ENCODE assay signal across 3 cellular contexts in the genomic region with DNA sequence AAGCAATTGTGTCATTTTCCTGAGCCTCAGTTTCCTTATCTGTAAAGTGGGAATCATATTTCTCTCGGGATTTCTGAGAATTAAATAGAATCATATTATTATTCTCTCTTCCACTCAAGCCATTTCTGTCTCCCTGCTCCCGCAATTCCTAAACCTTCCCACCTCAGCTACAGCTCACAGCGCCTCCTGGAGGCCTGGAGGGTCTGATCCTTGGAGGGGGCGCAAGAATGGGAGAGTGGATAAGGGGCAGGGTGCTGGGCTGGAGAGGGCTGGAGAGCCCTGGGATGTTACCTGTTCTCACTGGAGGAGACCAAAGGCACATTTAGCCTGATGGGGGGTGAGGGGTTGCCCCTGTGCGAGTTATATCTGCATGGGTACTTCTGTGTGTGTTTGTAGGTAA.
TF ChIP-seq lines count a peak whose summit lies in the region.

No MANE protein-coding gene starts in this region.

TF ChIP-seq in SK-N-SH, 30 proteins besides CTCF, POLR2A, EP300 and RAD21 (continued from another document and continues in another):
- no peak for TF ChIP-seq REST (IDR thresholded peaks at IDR 0.05; ENCODE audit: low read depth, low read length)
- TF ChIP-seq, protein P1, sequence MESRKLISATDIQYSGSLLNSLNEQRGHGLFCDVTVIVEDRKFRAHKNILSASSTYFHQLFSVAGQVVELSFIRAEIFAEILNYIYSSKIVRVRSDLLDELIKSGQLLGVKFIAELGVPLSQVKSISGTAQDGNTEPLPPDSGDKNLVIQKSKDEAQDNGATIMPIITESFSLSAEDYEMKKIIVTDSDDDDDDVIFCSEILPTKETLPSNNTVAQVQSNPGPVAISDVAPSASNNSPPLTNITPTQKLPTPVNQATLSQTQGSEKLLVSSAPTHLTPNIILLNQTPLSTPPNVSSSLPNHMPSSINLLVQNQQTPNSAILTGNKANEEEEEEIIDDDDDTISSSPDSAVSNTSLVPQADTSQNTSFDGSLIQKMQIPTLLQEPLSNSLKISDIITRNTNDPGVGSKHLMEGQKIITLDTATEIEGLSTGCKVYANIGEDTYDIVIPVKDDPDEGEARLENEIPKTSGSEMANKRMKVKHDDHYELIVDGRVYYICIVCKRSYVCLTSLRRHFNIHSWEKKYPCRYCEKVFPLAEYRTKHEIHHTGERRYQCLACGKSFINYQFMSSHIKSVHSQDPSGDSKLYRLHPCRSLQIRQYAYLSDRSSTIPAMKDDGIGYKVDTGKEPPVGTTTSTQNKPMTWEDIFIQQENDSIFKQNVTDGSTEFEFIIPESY (IDR thresholded peaks at IDR 0.05; ENCODE audit: borderline replicate concordance, low read depth): no peak
- TF ChIP-seq RXRA (IDR thresholded peaks at IDR 0.05; ENCODE audit: borderline replicate concordance, low read depth): no peak
- no peak for TF ChIP-seq GABPA (IDR thresholded peaks at IDR 0.05; ENCODE audit: low read depth)
- TF ChIP-seq NRF1 (IDR thresholded peaks at IDR 0.05; ENCODE audit: low read depth, low read length): no peak
- TF ChIP-seq MEF2A (IDR thresholded peaks at IDR 0.05; ENCODE audit: borderline replicate concordance, low read depth): no peak
- no peak for TF ChIP-seq TAF1 (IDR thresholded peaks at IDR 0.05; ENCODE audit: borderline replicate concordance, low read depth, low read length)
- TF ChIP-seq IRF3 (IDR thresholded peaks at IDR 0.05; ENCODE audit: low read depth, low read length): no peak
- no peak for TF ChIP-seq RFX5 (IDR thresholded peaks at IDR 0.05; ENCODE audit: low read length)

TF ChIP-seq in SK-N-SH treated with all-trans-retinoic acid at 6 μM for 48 hours, 23 proteins besides CTCF, POLR2A, EP300 and RAD21 (continued from another document):
- TF ChIP-seq, protein P2, sequence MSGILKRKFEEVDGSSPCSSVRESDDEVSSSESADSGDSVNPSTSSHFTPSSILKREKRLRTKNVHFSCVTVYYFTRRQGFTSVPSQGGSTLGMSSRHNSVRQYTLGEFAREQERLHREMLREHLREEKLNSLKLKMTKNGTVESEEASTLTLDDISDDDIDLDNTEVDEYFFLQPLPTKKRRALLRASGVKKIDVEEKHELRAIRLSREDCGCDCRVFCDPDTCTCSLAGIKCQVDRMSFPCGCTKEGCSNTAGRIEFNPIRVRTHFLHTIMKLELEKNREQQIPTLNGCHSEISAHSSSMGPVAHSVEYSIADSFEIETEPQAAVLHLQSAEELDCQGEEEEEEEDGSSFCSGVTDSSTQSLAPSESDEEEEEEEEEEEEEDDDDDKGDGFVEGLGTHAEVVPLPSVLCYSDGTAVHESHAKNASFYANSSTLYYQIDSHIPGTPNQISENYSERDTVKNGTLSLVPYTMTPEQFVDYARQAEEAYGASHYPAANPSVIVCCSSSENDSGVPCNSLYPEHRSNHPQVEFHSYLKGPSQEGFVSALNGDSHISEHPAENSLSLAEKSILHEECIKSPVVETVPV (CRISPR knock-in tag; IDR thresholded peaks at IDR 0.05): no peak
- no peak for TF ChIP-seq OSR1 (CRISPR knock-in tag; IDR thresholded peaks at IDR 0.05)
TF ChIP-seq in SK-N-SH treated with all-trans-retinoic acid at 6 μM for 48 hours: peak in this region for 0.

TF ChIP-seq in WTC11, 78 proteins besides CTCF, POLR2A, EP300 and RAD21:
- TF ChIP-seq, protein P3, sequence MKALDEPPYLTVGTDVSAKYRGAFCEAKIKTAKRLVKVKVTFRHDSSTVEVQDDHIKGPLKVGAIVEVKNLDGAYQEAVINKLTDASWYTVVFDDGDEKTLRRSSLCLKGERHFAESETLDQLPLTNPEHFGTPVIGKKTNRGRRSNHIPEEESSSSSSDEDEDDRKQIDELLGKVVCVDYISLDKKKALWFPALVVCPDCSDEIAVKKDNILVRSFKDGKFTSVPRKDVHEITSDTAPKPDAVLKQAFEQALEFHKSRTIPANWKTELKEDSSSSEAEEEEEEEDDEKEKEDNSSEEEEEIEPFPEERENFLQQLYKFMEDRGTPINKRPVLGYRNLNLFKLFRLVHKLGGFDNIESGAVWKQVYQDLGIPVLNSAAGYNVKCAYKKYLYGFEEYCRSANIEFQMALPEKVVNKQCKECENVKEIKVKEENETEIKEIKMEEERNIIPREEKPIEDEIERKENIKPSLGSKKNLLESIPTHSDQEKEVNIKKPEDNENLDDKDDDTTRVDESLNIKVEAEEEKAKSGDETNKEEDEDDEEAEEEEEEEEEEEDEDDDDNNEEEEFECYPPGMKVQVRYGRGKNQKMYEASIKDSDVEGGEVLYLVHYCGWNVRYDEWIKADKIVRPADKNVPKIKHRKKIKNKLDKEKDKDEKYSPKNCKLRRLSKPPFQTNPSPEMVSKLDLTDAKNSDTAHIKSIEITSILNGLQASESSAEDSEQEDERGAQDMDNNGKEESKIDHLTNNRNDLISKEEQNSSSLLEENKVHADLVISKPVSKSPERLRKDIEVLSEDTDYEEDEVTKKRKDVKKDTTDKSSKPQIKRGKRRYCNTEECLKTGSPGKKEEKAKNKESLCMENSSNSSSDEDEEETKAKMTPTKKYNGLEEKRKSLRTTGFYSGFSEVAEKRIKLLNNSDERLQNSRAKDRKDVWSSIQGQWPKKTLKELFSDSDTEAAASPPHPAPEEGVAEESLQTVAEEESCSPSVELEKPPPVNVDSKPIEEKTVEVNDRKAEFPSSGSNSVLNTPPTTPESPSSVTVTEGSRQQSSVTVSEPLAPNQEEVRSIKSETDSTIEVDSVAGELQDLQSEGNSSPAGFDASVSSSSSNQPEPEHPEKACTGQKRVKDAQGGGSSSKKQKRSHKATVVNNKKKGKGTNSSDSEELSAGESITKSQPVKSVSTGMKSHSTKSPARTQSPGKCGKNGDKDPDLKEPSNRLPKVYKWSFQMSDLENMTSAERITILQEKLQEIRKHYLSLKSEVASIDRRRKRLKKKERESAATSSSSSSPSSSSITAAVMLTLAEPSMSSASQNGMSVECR (CRISPR knock-in tag; IDR thresholded peaks at IDR 0.05; ENCODE audit: borderline replicate concordance): no peak
- TF ChIP-seq ZNF423 (CRISPR knock-in tag; IDR thresholded peaks at IDR 0.05) (no peak), E2F4 (CRISPR knock-in tag; IDR thresholded peaks at IDR 0.05; ENCODE audit: borderline replicate concordance, low read depth) (no peak), ZSCAN18 (CRISPR knock-in tag; IDR thresholded peaks at IDR 0.05) (no peak), TP53 (CRISPR knock-in tag; IDR thresholded peaks at IDR 0.05) (no peak), ELF4 (CRISPR knock-in tag; IDR thresholded peaks at IDR 0.05; ENCODE audit: low read depth) (no peak), ZNF416 (CRISPR knock-in tag; IDR thresholded peaks at IDR 0.05) (no peak), USF1 (CRISPR knock-in tag; IDR thresholded peaks at IDR 0.05) (no peak), ZNF425 (CRISPR knock-in tag; conservative IDR thresholded peaks at IDR 0.05) (no peak), CREM (CRISPR knock-in tag; IDR thresholded peaks at IDR 0.05) (no peak), GRHL2 (CRISPR knock-in tag; IDR thresholded peaks at IDR 0.05; ENCODE audit: insufficient replicate concordance, severe bottlenecking) (no peak), ATF1 (CRISPR knock-in tag; IDR thresholded peaks at IDR 0.05) (no peak), FOXP1 (CRISPR knock-in tag; IDR thresholded peaks at IDR 0.05; ENCODE audit: borderline replicate concordance) (no peak), MXD4 (CRISPR knock-in tag; IDR thresholded peaks at IDR 0.05; ENCODE audit: borderline replicate concordance) (no peak), TEAD4 (CRISPR knock-in tag; IDR thresholded peaks at IDR 0.05) (no peak), PRDM15 (CRISPR knock-in tag; IDR thresholded peaks at IDR 0.05) (no peak)
TF ChIP-seq in WTC11: peak in this region for 0.
